ENCODE assay signal across 8 cellular contexts in the genomic region with DNA sequence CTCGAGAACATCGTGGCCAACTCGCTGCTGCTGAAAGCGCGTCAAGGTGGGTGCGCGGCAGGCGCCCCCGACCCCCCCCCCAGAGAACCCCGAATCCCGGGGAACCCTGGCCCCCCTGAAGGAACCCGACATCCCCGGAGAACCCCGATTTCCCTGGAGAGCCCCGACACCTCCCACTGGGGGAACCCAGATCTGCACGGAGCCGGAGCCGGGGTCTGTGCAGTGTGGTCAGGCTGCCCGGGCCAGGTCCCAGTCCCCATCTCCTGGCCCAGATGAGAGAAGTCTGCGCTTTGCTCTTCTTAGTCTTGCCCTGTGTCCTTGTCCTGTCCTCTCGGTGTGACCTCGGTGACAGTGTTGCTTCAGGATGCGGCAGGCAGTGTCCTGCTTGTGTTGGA. TPM values are rescaled to one million over a fixed set of nuclear protein-coding genes. Genes with fewer than 3 reads are reported as not detected.
A peak's percentile ranks its signal among the peaks of the same experiment; 100 is the strongest.
DNase-seq lines count a peak whose midpoint lies in the region; ATAC-seq and TF ChIP-seq lines count a peak whose summit lies in the region.

No MANE protein-coding gene starts in this region.

- CTCF ChIA-PET in A673 (lab: Charles Lee), result interaction anchor here (0.6 to 1.4 kb wide), 2 partner anchors 14 to 21 kb away, joined by 3 to 5 read pairs; no protein-coding TSS in a partner anchor

- TF ChIP-seq EP300 in upper lobe of left lung (IDR thresholded peaks at IDR 0.05), result no peak

- no peak overlapping the region; the same call in 1 of the 2 replicates for H3K9ac ChIP-seq in HUES64 (ENCODE audit: low read depth, low read length)

- peak overlapping the region; percentile 78 for H3K4me3 ChIP-seq in A673 (ENCODE audit: low read depth, low read length, poor library complexity, severe bottlenecking)
- peak overlapping the region; percentile 90 for H3K4me3 ChIP-seq in HUES64 (ENCODE audit: low read length)
- peak overlapping the region; percentile 94 to 95 for H3K4me3 ChIP-seq in cardiac fibroblast (replicated peaks in 1 of 2; ENCODE audit: low read depth in 2 of 2, low read length in 2 of 2)
- H3K4me3 ChIP-seq in upper lobe of left lung, result peak overlapping the region; percentile 93 to 100 (median 98)

- TF ChIP-seq CTCF in A673 (conservative IDR thresholded peaks at IDR 0.05; ENCODE audit: low read depth, low read length), result no peak
- TF ChIP-seq CTCF in cardiac fibroblast (IDR thresholded peaks at IDR 0.05; ENCODE audit: low read depth, low read length), result no peak
- TF ChIP-seq CTCF in upper lobe of left lung (IDR thresholded peaks at IDR 0.05), result no peak

- peak overlapping the region; percentile 89 for H3K4me3 Mint-ChIP-seq in memory B cell

- DNase-seq in A673 (ENCODE audit: low spot score) (no peak), cardiac fibroblast (ENCODE audit: low read depth in 2 of 2) (no peak), memory B cell (ENCODE audit: low spot score in 2 of 2) (no peak), upper lobe of left lung (no peak), SIG-M5 (lab: John Stamatoyannopoulos, UW) (no peak), NCI-H748 treated with DMSO at 0.1 percent for 48 hours (lab: John Stamatoyannopoulos, UW) (no peak)

- no peak for ATAC-seq in memory B cell (ENCODE audit: low read depth)
- peak; percentile 5 to 20 for ATAC-seq in upper lobe of left lung (ENCODE audit: low FRiP score in 2 of 2)
- ATAC-seq in GM18870 (IDR thresholded peaks at IDR 0.05; ENCODE audit: unreplicated experiment), result no peak

- no peak overlapping the region for H3K27ac Mint-ChIP-seq in memory B cell

- intact Hi-C loops in A673 (cut with micrococcal nuclease; ENCODE audit: unreplicated experiment), result no loop called here

- no peaks in the 10 kb centered on the region for H3K9me3 Mint-ChIP-seq in memory B cell

- no peaks in the 10 kb centered on the region for H3K27me3 Mint-ChIP-seq in memory B cell

- POLR2A ChIA-PET in A673 (lab: Charles Lee; ENCODE audit: low non-redundant PET), result no interaction called here

- H3K4me1 ChIP-seq in A673 (ENCODE audit: insufficient read depth, low read length, poor library complexity, severe bottlenecking) (peaks cover 7% of the 10 kb centered on the region), HUES64 (ENCODE audit: insufficient read depth, low read length) (peaks cover 6% of the 10 kb centered on the region; the same call in 1 of the 2 replicates), upper lobe of left lung (peaks cover 18 to 25% (median 23%) of the 10 kb centered on the region in 4 donors)

- no peak for TF ChIP-seq POLR2A in upper lobe of left lung (IDR thresholded peaks at IDR 0.05)

- H3K27ac ChIP-seq in A673 (ENCODE audit: low read depth, low read length, poor library complexity, severe bottlenecking), result peak overlapping the region; percentile 89
- H3K27ac ChIP-seq in HUES64 (ENCODE audit: low read depth, low read length), result no peak overlapping the region
- H3K27ac ChIP-seq in upper lobe of left lung, result peak overlapping the region; percentile 87 to 93 (median 90)

- peaks cover 18% of the 10 kb centered on the region for H3K4me1 Mint-ChIP-seq in memory B cell

- H3K36me3 Mint-ChIP-seq in memory B cell, result no peaks in the 10 kb centered on the region

- no TSS peak for BruUV-seq in A673 (replicated peaks; lab: Mats Ljungman, UMichigan)

- no peaks in the 10 kb centered on the region for H3K9me3 ChIP-seq in A673 (ENCODE audit: low read depth, low read length, poor library complexity, severe bottlenecking)
- H3K9me3 ChIP-seq in HUES64 (ENCODE audit: insufficient read depth, low read depth, low read length), result no peaks in the 10 kb centered on the region
- no peaks in the 10 kb centered on the region for H3K9me3 ChIP-seq in upper lobe of left lung

- no peaks in the 10 kb centered on the region for H3K36me3 ChIP-seq in A673 (ENCODE audit: insufficient read depth, low read length, poor library complexity, severe bottlenecking)
- no peaks in the 10 kb centered on the region; the same call in 1 of the 2 replicates for H3K36me3 ChIP-seq in HUES64 (ENCODE audit: insufficient read depth, low read length)
- H3K36me3 ChIP-seq in upper lobe of left lung, result peaks cover 0 to 3% (median 0%) of the 10 kb centered on the region in 4 donors

- 9% methylated on average over 23 of the region's 23 CpGs for WGBS in HUES64
- 2% methylated on average over 9 of the region's 23 CpGs; no CpG with 5 or more reads in 1 of the 2 donors for WGBS in upper lobe of left lung, 2 donors

- H3K27me3 ChIP-seq in A673 (replicated peaks; ENCODE audit: insufficient read depth, low read depth, low read length, poor library complexity), result no peaks in the 10 kb centered on the region
- peaks cover 17% of the 10 kb centered on the region for H3K27me3 ChIP-seq in HUES64 (ENCODE audit: insufficient read depth, low read length)
- no peaks in the 10 kb centered on the region for H3K27me3 ChIP-seq in upper lobe of left lung

RNA-seq across cellular contexts. Expression of a gene that starts 0.7 kb away (rescaled TPM):
- total RNA-seq in A673 (2021) (5.9 and 7.5 TPM in 2 replicates), upper lobe of left lung (10 to 100 TPM in 1 of 6 donors, 1 to 10 TPM in 5; 3.3 to 10.4 (median 4.7) TPM)
- 2.1 TPM for polyA plus RNA-seq in HUES64 (2013, experiment 1 of 2)
- 1.8 TPM for polyA plus RNA-seq in HUES64 (2013, experiment 2 of 2)

RNA-seq across cellular contexts. Expression of a gene that starts 0.9 kb away (rescaled TPM):
- 60.9 and 69.9 TPM in 2 replicates for total RNA-seq in A673 (2021)
- polyA plus RNA-seq in HUES64 (2013, experiment 1 of 2), result 32.2 TPM
- 28.8 TPM for polyA plus RNA-seq in HUES64 (2013, experiment 2 of 2)
- total RNA-seq in upper lobe of left lung, result 10 to 100 TPM; 17.2 to 30.4 (median 22.4) TPM

Comparison
In these comparisons a context has a peak if more than half of its experiments do, and no peak if none do; other contexts are left out.
1. ATAC-seq: peak in upper lobe of left lung (2 of 2); none in memory B cell (single experiment) and GM18870 (single experiment).
2. Peak in every context shown above with its lines, with median percentiles within 50 percentile points of each other: H3K4me3 ChIP-seq.